10 cellular contexts compared by ENCODE assay signal in genomic region chr3:43477600-43477999, GRCh38.
A peak's percentile ranks its signal among the peaks of the same experiment; 100 is the strongest.
DNase-seq lines count a peak whose midpoint lies in the region; ATAC-seq lines count a peak whose summit lies in the region.
"Had no signal": no experiment of that assay in that cellular context is flagged by ENCODE, and none has a peak within 500 bp of the region (broad histone marks: within the 10 kb centered on the region; RNA-seq: fewer than 3 reads in every experiment).

No MANE protein-coding gene starts in this region.

- peak; percentile 56 for DNase-seq in T-helper 9 cell
- DNase-seq in activated T-helper 1 cell treated with anti-CD3 and anti-CD28 coated beads, Interleukin-2, amount 50 U/mL, for 16 hours (ENCODE audit: low read depth in 1 of 2, low spot score in 1 of 2) = peak; percentile 32 to 34
- DNase-seq in left kidney (ENCODE audit: low read depth, low spot score) = peak; percentile 9
- DNase-seq in stimulated activated CD8-positive, alpha-beta memory T cell treated with anti-CD3 and anti-CD28 coated beads, Interleukin-12 subunit alpha, Interleukin-12 subunit beta, amount 100 ng/mL, for 1 hour (ENCODE audit: low read depth) = peak; percentile 51
- no peak for DNase-seq in GM03348 (ENCODE audit: low spot score)
- DNase-seq in NCI-H1417 treated with DMSO at 0.1 percent for 48 hours (lab: John Stamatoyannopoulos, UW) = no peak
- DNase-seq: NCI-H1092 treated with DMSO at 0.1 percent for 48 hours, SW 1271 had no signal

- ATAC-seq in HG03342 (IDR thresholded peaks at IDR 0.05; ENCODE audit: unreplicated experiment) = no peak
- ATAC-seq in GM18907 (IDR thresholded peaks at IDR 0.05; ENCODE audit: unreplicated experiment) = no peak

Comparison
In these comparisons a context has a peak if more than half of its experiments do, and no peak if none do; other contexts are left out.
1. DNase-seq: peak in T-helper 9 cell (single experiment), activated T-helper 1 cell treated with anti-CD3 and anti-CD28 coated beads, Interleukin-2, amount 50 U/mL, for 16 hours (2 of 2), left kidney (single experiment) and stimulated activated CD8-positive, alpha-beta memory T cell treated with anti-CD3 and anti-CD28 coated beads, Interleukin-12 subunit alpha, Interleukin-12 subunit beta, amount 100 ng/mL, for 1 hour (single experiment); none in GM03348 (single experiment) and NCI-H1417 treated with DMSO at 0.1 percent for 48 hours (single experiment).